8 cellular contexts compared by ENCODE assay signal in genomic region chr1:42035830-42036604, GRCh38.
DNase-seq lines count a peak whose midpoint lies in the region; ATAC-seq and TF ChIP-seq lines count a peak whose summit lies in the region.

No MANE protein-coding gene starts in this region.

- H3K9me3 Mint-ChIP-seq in T-cell (no peaks in the 10 kb centered on the region), progenitor cell of endocrine pancreas (ENCODE audit: low read depth) (no peaks in the 10 kb centered on the region)

- H3K4me3 Mint-ChIP-seq in T-cell (peak overlapping the region in 2 of 3 donors; percentile 81 to 83), progenitor cell of endocrine pancreas (ENCODE audit: low read depth) (no peak overlapping the region)

- CTCF ChIA-PET in T-cell (lab: Charles Lee) = interaction anchor here in 1 of 2 donors (0.6 to 1.1 kb wide), 3 partner anchors 53 to 224 kb away, joined by 4 to 5 read pairs (median 4); no protein-coding TSS in a partner anchor

- DNase-seq in NCI-H1436 (lab: John Stamatoyannopoulos, UW) = peak; percentile 93
- DNase-seq in T-cell = peak; percentile 90 to 99 (median 96)
- DNase-seq in amniotic stem cell (lab: John Stamatoyannopoulos, UW) = peak; percentile 81
- DNase-seq in left ventricle myocardium superior = peak; percentile 99
- peak; percentile 98 for DNase-seq in progenitor cell of endocrine pancreas (ENCODE audit: low spot score, unreplicated experiment)
- peak; percentile 98 for DNase-seq in ureter (ENCODE audit: low spot score)

- ATAC-seq in GM18498 (IDR thresholded peaks at IDR 0.05; ENCODE audit: unreplicated experiment) (peak; percentile 94), HG02870 (IDR thresholded peaks at IDR 0.05; ENCODE audit: unreplicated experiment) (peak; percentile 84), T-cell (replicated peaks in 1 of 4) (peak; percentile 89 to 94 (median 90)), left ventricle myocardium superior (peak; percentile 96)

- no peaks in the 10 kb centered on the region for H3K36me3 Mint-ChIP-seq in T-cell
- H3K36me3 Mint-ChIP-seq in progenitor cell of endocrine pancreas (ENCODE audit: insufficient read depth) = no peaks in the 10 kb centered on the region

- H3K27me3 Mint-ChIP-seq in T-cell (no peaks in the 10 kb centered on the region), progenitor cell of endocrine pancreas (peaks cover 35% of the 10 kb centered on the region)

- TF ChIP-seq CTCF in progenitor cell of endocrine pancreas (IDR thresholded peaks at IDR 0.05; ENCODE audit: unreplicated experiment) = no peak

- H3K27ac Mint-ChIP-seq in T-cell = peak overlapping the region; percentile 38 to 60
- H3K27ac Mint-ChIP-seq in progenitor cell of endocrine pancreas = no peak overlapping the region

- intact Hi-C loops in left ventricle myocardium superior (cut with micrococcal nuclease) = no loop called here

- peaks cover 41 to 45% (median 41%) of the 10 kb centered on the region in 3 donors for H3K4me1 Mint-ChIP-seq in T-cell
- peaks cover 9% of the 10 kb centered on the region for H3K4me1 Mint-ChIP-seq in progenitor cell of endocrine pancreas (ENCODE audit: low read depth)

- POLR2A ChIA-PET in T-cell (lab: Charles Lee) = no interaction called here

Comparison
In these comparisons a context has a peak if more than half of its experiments do, and no peak if none do; other contexts are left out.
1. Peak in every context shown above with its lines: DNase-seq and ATAC-seq.